Comparison of ENCODE assay signal across 16 cellular contexts in the genomic region with DNA sequence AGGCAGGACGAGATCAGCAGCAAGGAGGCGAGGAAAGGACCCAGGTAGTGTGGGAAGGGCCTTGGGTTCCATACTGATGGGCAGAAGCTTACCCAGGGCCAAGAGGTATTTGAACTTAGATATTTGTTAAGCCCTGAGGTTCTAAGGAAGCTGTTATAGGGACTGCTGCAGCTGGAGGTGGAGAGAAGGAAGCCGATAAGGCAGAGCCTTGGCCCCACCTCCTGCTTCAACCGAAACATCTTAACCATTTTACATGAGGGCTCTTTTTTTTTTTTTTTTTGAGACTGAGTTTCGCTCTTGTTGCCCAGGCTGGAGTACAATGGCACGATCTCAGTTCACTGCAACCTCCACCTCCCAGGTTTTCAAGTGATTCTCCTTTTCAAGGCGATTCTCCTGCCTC. TPM values are rescaled to one million over a fixed set of nuclear protein-coding genes. Genes with fewer than 3 reads are reported as not detected.
DNase-seq lines count a peak whose midpoint lies in the region; ATAC-seq, FAIRE-seq and TF ChIP-seq lines count a peak whose summit lies in the region.
"Had no signal": no experiment of that assay in that cellular context is flagged by ENCODE, and none has a peak within 500 bp of the region (broad histone marks: within the 10 kb centered on the region; RNA-seq: fewer than 3 reads in every experiment).

No MANE protein-coding gene starts in this region.

- ATAC-seq in CD4-positive, CD25-positive, alpha-beta regulatory T cell (ENCODE audit: low read depth in 2 of 2): peak; percentile 23 to 35
- ATAC-seq in body of pancreas: no peak
- ATAC-seq: mucosa of descending colon had no signal

- H3K4me1 Mint-ChIP-seq in CD4-positive, CD25-positive, alpha-beta regulatory T cell: peaks cover 5 to 75% (median 49%) of the 10 kb centered on the region in 4 donors
- H3K4me1 Mint-ChIP-seq in CD4-positive, alpha-beta memory T cell: peaks cover 46 to 78% (median 65%) of the 10 kb centered on the region in 4 donors
- peaks cover 57% of the 10 kb centered on the region for H3K4me1 Mint-ChIP-seq in T-helper 2 cell treated with Interferon-gamma antibody and Interleukin-4, amounts not matched to agents 5 μg/mL and 100 μg/mL, for 36 hours (ENCODE audit: low read depth)
- peaks cover 2% of the 10 kb centered on the region for H3K4me1 Mint-ChIP-seq in astrocyte (ENCODE audit: low read depth, unreplicated experiment)

- POLR2A ChIA-PET in CD4-positive, alpha-beta memory T cell (lab: Charles Lee; ENCODE audit: partially characterized antibody): interaction anchor here (7.4 to 19.7 kb wide), 3 partner anchors 10 to 41 kb away, joined by 77 to 299 read pairs (median 83); a partner anchor contains a TSS

- H3K4me3 Mint-ChIP-seq in CD4-positive, CD25-positive, alpha-beta regulatory T cell: peak overlapping the region; percentile 58 to 79 (median 74)
- peak overlapping the region; percentile 25 to 75 (median 59) for H3K4me3 Mint-ChIP-seq in CD4-positive, alpha-beta memory T cell
- H3K4me3 Mint-ChIP-seq in T-helper 2 cell treated with Interferon-gamma antibody and Interleukin-4, amounts not matched to agents 5 μg/mL and 100 μg/mL, for 36 hours: peak overlapping the region; percentile 54
- H3K4me3 Mint-ChIP-seq in astrocyte (ENCODE audit: unreplicated experiment): no peak overlapping the region
- H3K4me3 Mint-ChIP-seq: dendritic cell treated with granulocyte-macrophage colony-stimulating factor and Interleukin-4, amounts not matched to agents 40 ng/mL and 50 ng/mL, for 4 days had no signal

- 77 to 86% methylated on average over 7 of the region's 7 CpGs for WGBS in body of pancreas, 2 donors

- peaks cover 73% of the 10 kb centered on the region for H3K4me1 ChIP-seq in CD4-positive, CD25-positive, alpha-beta regulatory T cell (ENCODE audit: control insufficient read depth, insufficient read depth, low read length, poor library complexity, severe bottlenecking)
- H3K4me1 ChIP-seq in CD4-positive, alpha-beta memory T cell (ENCODE audit: insufficient read depth, low read length): peaks cover 72% of the 10 kb centered on the region
- H3K4me1 ChIP-seq in astrocyte (ENCODE audit: insufficient read depth, low read length) (peaks cover 22% of the 10 kb centered on the region), body of pancreas (peaks cover 10% of the 10 kb centered on the region)

- peak in 2 of 3 donors; percentile 45 to 75 for DNase-seq in CD4-positive, CD25-positive, alpha-beta regulatory T cell
- peak in 4 of 5 donors; percentile 13 to 46 (median 28) for DNase-seq in CD4-positive, alpha-beta memory T cell
- no peak for DNase-seq in T-helper 2 cell treated with Interferon-gamma antibody and Interleukin-4, amounts not matched to agents 5 μg/mL and 100 μg/mL, for 36 hours (ENCODE audit: low spot score)
- DNase-seq in astrocyte (ENCODE audit: low read depth): no peak
- no peak for DNase-seq in body of pancreas
- DNase-seq in T1000 (lab: John Stamatoyannopoulos, UW): no peak
- no peak for DNase-seq in iPS-NIHi7 (ENCODE audit: extremely low spot score)
- DNase-seq: foreskin fibroblast; mucosa of descending colon; NCI-H146; NCI-H226; SJCRH30; stimulated activated CD4-positive, alpha-beta T cell treated with anti-CD3 and anti-CD28 coated beads, Interleukin-2, amount 100 ng/mL, for 24 hours; stimulated activated naive CD4-positive, alpha-beta T cell treated with Interleukin-2 at 50 U/mL for 16 hours had no signal

- H3K4me3 ChIP-seq in CD4-positive, CD25-positive, alpha-beta regulatory T cell (ENCODE audit: low read depth, low read length): peak overlapping the region; percentile 53
- H3K4me3 ChIP-seq in CD4-positive, alpha-beta memory T cell (ENCODE audit: low read length in 2 of 2): no peak overlapping the region
- H3K4me3 ChIP-seq in astrocyte (ENCODE audit: insufficient read depth, low read depth, low read length): no peak overlapping the region
- H3K4me3 ChIP-seq in body of pancreas: no peak overlapping the region
- H3K4me3 ChIP-seq: mucosa of descending colon, SJCRH30 had no signal

- H3K9me3 ChIP-seq in CD4-positive, CD25-positive, alpha-beta regulatory T cell (ENCODE audit: control insufficient read depth in 2 of 2, low read length in 2 of 2): no peaks in the 10 kb centered on the region
- no peaks in the 10 kb centered on the region for H3K9me3 ChIP-seq in CD4-positive, alpha-beta memory T cell (ENCODE audit: control insufficient read depth in 1 of 2, low read length in 2 of 2)
- no peaks in the 10 kb centered on the region for H3K9me3 ChIP-seq in astrocyte (ENCODE audit: insufficient read depth, low read depth, low read length)
- H3K9me3 ChIP-seq in body of pancreas: no peaks in the 10 kb centered on the region
- H3K9me3 ChIP-seq: mucosa of descending colon, SJCRH30 had no signal

- H3K36me3 ChIP-seq in CD4-positive, CD25-positive, alpha-beta regulatory T cell (ENCODE audit: control insufficient read depth, insufficient read depth, low read length): no peaks in the 10 kb centered on the region
- H3K36me3 ChIP-seq in CD4-positive, alpha-beta memory T cell (ENCODE audit: insufficient read depth, low read length): no peaks in the 10 kb centered on the region
- peaks cover 4% of the 10 kb centered on the region for H3K36me3 ChIP-seq in astrocyte (ENCODE audit: insufficient read depth, low read length)
- no peaks in the 10 kb centered on the region for H3K36me3 ChIP-seq in body of pancreas (replicated peaks in 1 of 2; ENCODE audit: insufficient read depth in 1 of 2, low read depth in 2 of 2)
- H3K36me3 ChIP-seq: SJCRH30 had no signal

- CTCF ChIA-PET in CD4-positive, alpha-beta memory T cell (lab: Charles Lee; ENCODE audit: partially characterized antibody): interaction anchor here (1.0 to 16.3 kb wide), 5 partner anchors 9 to 81 kb away, joined by 4 to 562 read pairs (median 8); a partner anchor contains a TSS

- H3K27ac ChIP-seq in CD4-positive, CD25-positive, alpha-beta regulatory T cell (ENCODE audit: insufficient read depth, low read length, poor library complexity, severe bottlenecking): peak overlapping the region; percentile 60
- H3K27ac ChIP-seq in CD4-positive, alpha-beta memory T cell (ENCODE audit: low read depth, low read length): peak overlapping the region; percentile 32
- H3K27ac ChIP-seq in astrocyte (ENCODE audit: low read depth, low read length) (no peak overlapping the region), body of pancreas (no peak overlapping the region)
- H3K27ac ChIP-seq: SJCRH30 had no signal

- no peaks in the 10 kb centered on the region for H3K27me3 Mint-ChIP-seq in CD4-positive, CD25-positive, alpha-beta regulatory T cell
- no peaks in the 10 kb centered on the region for H3K27me3 Mint-ChIP-seq in CD4-positive, alpha-beta memory T cell
- H3K27me3 Mint-ChIP-seq in T-helper 2 cell treated with Interferon-gamma antibody and Interleukin-4, amounts not matched to agents 5 μg/mL and 100 μg/mL, for 36 hours (ENCODE audit: low read depth): no peaks in the 10 kb centered on the region
- H3K27me3 Mint-ChIP-seq in astrocyte (ENCODE audit: low read depth, unreplicated experiment): no peaks in the 10 kb centered on the region

- H4K20me1 ChIP-seq in astrocyte (ENCODE audit: insufficient read depth, low read length): peaks cover 10% of the 10 kb centered on the region

- intact Hi-C loops in CD4-positive, alpha-beta memory T cell (cut with micrococcal nuclease): loop anchor here (10.0 kb wide), 1 partner anchor 59 kb away; no protein-coding TSS in a partner anchor
- intact Hi-C loops in body of pancreas (cut with DNase I): no loop called here

- TF ChIP-seq CTCF in astrocyte (IDR thresholded peaks at IDR 0.05; ENCODE audit: insufficient read depth, low read depth, low read length): no peak
- TF ChIP-seq CTCF in body of pancreas (IDR thresholded peaks at IDR 0.05): no peak

- H3K27me3 ChIP-seq in CD4-positive, CD25-positive, alpha-beta regulatory T cell (ENCODE audit: control insufficient read depth, insufficient read depth, low read length): no peaks in the 10 kb centered on the region
- H3K27me3 ChIP-seq in CD4-positive, alpha-beta memory T cell (ENCODE audit: insufficient read depth, low read length): no peaks in the 10 kb centered on the region
- H3K27me3 ChIP-seq in astrocyte (ENCODE audit: insufficient read depth, low read length): no peaks in the 10 kb centered on the region
- no peaks in the 10 kb centered on the region for H3K27me3 ChIP-seq in body of pancreas
- H3K27me3 ChIP-seq: SJCRH30 had no signal

- TF ChIP-seq POLR2A in body of pancreas (IDR thresholded peaks at IDR 0.05): no peak

- no peak overlapping the region for H2AFZ ChIP-seq in astrocyte (ENCODE audit: low read depth, low read length)

- peak overlapping the region; percentile 93 to 98 (median 95) for H3K27ac Mint-ChIP-seq in CD4-positive, CD25-positive, alpha-beta regulatory T cell
- peak overlapping the region; percentile 80 to 93 (median 89) for H3K27ac Mint-ChIP-seq in CD4-positive, alpha-beta memory T cell
- peak overlapping the region; percentile 56 for H3K27ac Mint-ChIP-seq in T-helper 2 cell treated with Interferon-gamma antibody and Interleukin-4, amounts not matched to agents 5 μg/mL and 100 μg/mL, for 36 hours
- peak overlapping the region; percentile 14 for H3K27ac Mint-ChIP-seq in astrocyte (ENCODE audit: unreplicated experiment)
- H3K27ac Mint-ChIP-seq: dendritic cell treated with granulocyte-macrophage colony-stimulating factor and Interleukin-4, amounts not matched to agents 40 ng/mL and 50 ng/mL, for 4 days had no signal

- FAIRE-seq in astrocyte (lab: Jason Lieb, UNC): no peak

- no peaks in the 10 kb centered on the region for H3K9me3 Mint-ChIP-seq in CD4-positive, CD25-positive, alpha-beta regulatory T cell
- H3K9me3 Mint-ChIP-seq in CD4-positive, alpha-beta memory T cell: no peaks in the 10 kb centered on the region
- no peaks in the 10 kb centered on the region for H3K9me3 Mint-ChIP-seq in T-helper 2 cell treated with Interferon-gamma antibody and Interleukin-4, amounts not matched to agents 5 μg/mL and 100 μg/mL, for 36 hours
- no peaks in the 10 kb centered on the region for H3K9me3 Mint-ChIP-seq in astrocyte (ENCODE audit: unreplicated experiment)
- H3K9me3 Mint-ChIP-seq: dendritic cell treated with granulocyte-macrophage colony-stimulating factor and Interleukin-4, amounts not matched to agents 40 ng/mL and 50 ng/mL, for 4 days had no signal

- H3K9ac ChIP-seq in astrocyte (ENCODE audit: low read length): no peak overlapping the region

- H3K4me2 ChIP-seq in astrocyte (ENCODE audit: low read length): no peak overlapping the region

- H3K79me2 ChIP-seq in astrocyte (ENCODE audit: insufficient read depth, low read length): no peaks in the 10 kb centered on the region

- no peaks in the 10 kb centered on the region for H3K36me3 Mint-ChIP-seq in CD4-positive, CD25-positive, alpha-beta regulatory T cell
- H3K36me3 Mint-ChIP-seq in CD4-positive, alpha-beta memory T cell: peaks cover 0 to 9% of the 10 kb centered on the region in 2 donors
- H3K36me3 Mint-ChIP-seq in T-helper 2 cell treated with Interferon-gamma antibody and Interleukin-4, amounts not matched to agents 5 μg/mL and 100 μg/mL, for 36 hours (ENCODE audit: low read depth): no peaks in the 10 kb centered on the region
- peaks cover 2% of the 10 kb centered on the region for H3K36me3 Mint-ChIP-seq in astrocyte (ENCODE audit: low read depth, unreplicated experiment)

RNA-seq across cellular contexts. Expression of a gene that starts 8.6 kb away (rescaled TPM):
- total RNA-seq in CD4-positive, CD25-positive, alpha-beta regulatory T cell: 140 TPM
- 100 to 1,000 TPM; 371 to 543 (median 391) TPM for polyA plus RNA-seq in CD4-positive, CD25-positive, alpha-beta regulatory T cell
- total RNA-seq in CD4-positive, alpha-beta memory T cell: 100 to 1,000 TPM; 172 TPM
- 100 to 1,000 TPM; 484 to 562 TPM for polyA plus RNA-seq in CD4-positive, alpha-beta memory T cell
- total RNA-seq in astrocyte (3.2 and 4.6 TPM in 2 replicates), body of pancreas (10 to 100 TPM; 12.5 to 50.3 TPM)

RNA-seq across cellular contexts. Expression of a gene that starts 17.8 kb away (rescaled TPM):
- total RNA-seq in CD4-positive, CD25-positive, alpha-beta regulatory T cell: 29.4 TPM
- 10 to 100 TPM; 13.4 to 20.5 (median 14.0) TPM for polyA plus RNA-seq in CD4-positive, CD25-positive, alpha-beta regulatory T cell
- total RNA-seq in CD4-positive, alpha-beta memory T cell: 10 to 100 TPM; 39.1 to 41.1 TPM
- 10 to 100 TPM; 11.7 to 28.1 TPM for polyA plus RNA-seq in CD4-positive, alpha-beta memory T cell
- 57.2 and 60.1 TPM in 2 replicates for total RNA-seq in astrocyte
- 10 to 100 TPM; 14.8 to 23.1 TPM for total RNA-seq in body of pancreas

RNA-seq across cellular contexts. Expression of a gene that starts 53.6 kb away (rescaled TPM):
- total RNA-seq in CD4-positive, CD25-positive, alpha-beta regulatory T cell: 0.47 TPM
- 1 to 10 TPM in 1 of 4 donors, under 1 TPM in 3; 0.15 to 1.0 (median 0.32) TPM for polyA plus RNA-seq in CD4-positive, CD25-positive, alpha-beta regulatory T cell
- under 1 TPM in 1 of 2 experiments, not detected in 1; 0.81 TPM for total RNA-seq in CD4-positive, alpha-beta memory T cell
- polyA plus RNA-seq in CD4-positive, alpha-beta memory T cell: under 1 TPM in 1 of 2 donors, not detected in 1; 0.30 TPM
- total RNA-seq in astrocyte: 0.65 and 1.9 TPM in 2 replicates
- 10 to 100 TPM in 1 of 2 donors, 1 to 10 TPM in 1; 4.2 to 29.7 TPM for total RNA-seq in body of pancreas
- total RNA-seq: pulmonary artery endothelial cell had no signal

Comparison
In these comparisons a context has a peak if more than half of its experiments do, and no peak if none do; other contexts are left out.
1. DNase-seq: peak in CD4-positive, CD25-positive, alpha-beta regulatory T cell (2 of 3) and CD4-positive, alpha-beta memory T cell (4 of 5); none in T-helper 2 cell treated with Interferon-gamma antibody and Interleukin-4, amounts not matched to agents 5 μg/mL and 100 μg/mL, for 36 hours (single experiment), astrocyte (single experiment), body of pancreas (0 of 4), T1000 (single experiment) and iPS-NIHi7 (single experiment).
2. H3K27ac ChIP-seq: peak in CD4-positive, CD25-positive, alpha-beta regulatory T cell (single experiment) and CD4-positive, alpha-beta memory T cell (single experiment); none in astrocyte (single experiment) and body of pancreas (0 of 4).
3. H3K27ac Mint-ChIP-seq: peak in every context shown above with its lines; median percentile 95 in CD4-positive, CD25-positive, alpha-beta regulatory T cell; 89 in CD4-positive, alpha-beta memory T cell; 56 in T-helper 2 cell treated with Interferon-gamma antibody and Interleukin-4, amounts not matched to agents 5 μg/mL and 100 μg/mL, for 36 hours; 14 in astrocyte.